In the genomic region with DNA sequence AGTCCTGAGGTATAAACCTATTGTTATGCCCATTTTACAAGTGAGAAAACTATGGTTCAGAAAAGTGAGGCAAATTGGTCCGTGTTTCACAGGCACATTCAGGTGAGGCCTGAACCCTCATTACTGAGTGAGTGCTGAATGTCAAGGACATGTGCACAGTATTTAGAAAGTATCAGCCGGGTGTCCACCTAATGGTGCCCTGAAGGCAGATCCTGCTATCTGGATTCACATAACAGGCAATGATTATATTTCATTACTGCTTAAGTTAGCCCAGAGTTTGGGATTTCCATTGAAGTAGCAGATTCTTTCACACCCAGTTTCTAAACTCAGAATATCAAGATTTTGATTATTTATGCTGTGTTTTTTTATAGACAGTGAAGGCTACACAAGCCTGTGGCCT, we compare ENCODE assay signal across 15 cellular contexts.
DNase-seq lines count a peak whose midpoint lies in the region; TF ChIP-seq lines count a peak whose summit lies in the region.
"Had no signal": no experiment of that assay in that cellular context is flagged by ENCODE, and none has a peak within 500 bp of the region (broad histone marks: within the 10 kb centered on the region; RNA-seq: fewer than 3 reads in every experiment).

No MANE protein-coding gene starts in this region.

- H3K27ac Mint-ChIP-seq in glutamatergic neuron (ENCODE audit: unreplicated experiment), result peak overlapping the region; percentile 48
- H3K27ac Mint-ChIP-seq: activated naive CD8-positive, alpha-beta T cell treated with anti-CD3 and anti-CD28 coated beads, Interleukin-2, amount 50 U/mL, for 24 hours had no signal

- H3K9me3 ChIP-seq in adrenal gland (replicated peaks in 1 of 3), result no peaks in the 10 kb centered on the region

- no peaks in the 10 kb centered on the region for H3K36me3 Mint-ChIP-seq in glutamatergic neuron (ENCODE audit: unreplicated experiment)

- no peak overlapping the region for H3K9ac ChIP-seq in rectal smooth muscle tissue (ENCODE audit: low read length)

- peaks cover 13% of the 10 kb centered on the region for H3K9me3 Mint-ChIP-seq in glutamatergic neuron (ENCODE audit: unreplicated experiment)
- H3K9me3 Mint-ChIP-seq: activated naive CD8-positive, alpha-beta T cell treated with anti-CD3 and anti-CD28 coated beads, Interleukin-2, amount 50 U/mL, for 24 hours had no signal

- peaks cover 4% of the 10 kb centered on the region for H3K27me3 Mint-ChIP-seq in glutamatergic neuron (ENCODE audit: unreplicated experiment)

- no peak for DNase-seq in adrenal gland
- no peak for DNase-seq in glutamatergic neuron
- DNase-seq in activated effector memory CD4-positive, alpha-beta T cell treated with anti-CD3 and anti-CD28 coated beads, Interleukin-2, amount 50 U/mL, for 16 hours, result no peak
- no peak for DNase-seq in effector CD4-positive, alpha-beta T cell
- DNase-seq in SKM-1 treated with dmso at 0.1 percent for 144 hours (lab: John Stamatoyannopoulos, UW; ENCODE audit: unreplicated experiment), result no peak
- DNase-seq in HuH-7.5 (ENCODE audit: low spot score), result no peak
- DNase-seq: activated CD4-positive, CD25-positive, alpha-beta regulatory T cell treated with anti-CD3 and anti-CD28 coated beads, Interleukin-2, amount 50 U/mL, for 72 hours; activated CD8-positive, alpha-beta memory T cell treated with anti-CD3 and anti-CD28 coated beads for 24 hours; activated naive CD8-positive, alpha-beta T cell treated with anti-CD3 and anti-CD28 coated beads, Interleukin-2, amount 50 U/mL, for 24 hours; effector CD8-positive, alpha-beta T cell; NCI-H748 treated with DMSO at 0.1 percent for 48 hours; occipital lobe; T1000 had no signal

- TF ChIP-seq CTCF in adrenal gland (IDR thresholded peaks at IDR 0.05), result no peak
- no peak for TF ChIP-seq CTCF in glutamatergic neuron (IDR thresholded peaks at IDR 0.05; ENCODE audit: partially characterized antibody, unreplicated experiment)

- no peak for TF ChIP-seq POLR2A in adrenal gland (IDR thresholded peaks at IDR 0.05)

- H3K4me3 Mint-ChIP-seq in glutamatergic neuron (ENCODE audit: unreplicated experiment), result no peak overlapping the region
- H3K4me3 Mint-ChIP-seq: activated naive CD8-positive, alpha-beta T cell treated with anti-CD3 and anti-CD28 coated beads, Interleukin-2, amount 50 U/mL, for 24 hours had no signal

- intact Hi-C loops in adrenal gland (cut with DNase I), result no loop called here

- H3K27me3 ChIP-seq in ACC112 (ENCODE audit: insufficient read depth, low read length), result no peaks in the 10 kb centered on the region
- H3K27me3 ChIP-seq in adrenal gland, result no peaks in the 10 kb centered on the region
- no peaks in the 10 kb centered on the region for H3K27me3 ChIP-seq in rectal smooth muscle tissue (ENCODE audit: control insufficient read depth, insufficient read depth, low read length)

- peaks cover 85% of the 10 kb centered on the region for H3K4me1 ChIP-seq in ACC112 (ENCODE audit: control insufficient read depth, insufficient read depth, low read length, unreplicated experiment)
- H3K4me1 ChIP-seq in adrenal gland (replicated peaks in 1 of 2), result peaks cover 66 to 78% of the 10 kb centered on the region in 2 donors
- peaks cover 45% of the 10 kb centered on the region for H3K4me1 ChIP-seq in rectal smooth muscle tissue (ENCODE audit: control insufficient read depth, insufficient read depth, low read length)

- no peak overlapping the region; the same call in 1 of the 2 replicates for H3K4me3 ChIP-seq in ACC112 (ENCODE audit: low read depth, low read length)
- H3K4me3 ChIP-seq in adrenal gland, result peak overlapping the region in 1 of 4 donors; percentile 10
- H3K4me3 ChIP-seq in rectal smooth muscle tissue (ENCODE audit: low read length), result no peak overlapping the region

- peaks cover 75% of the 10 kb centered on the region for H3K4me1 Mint-ChIP-seq in glutamatergic neuron (ENCODE audit: low read depth, unreplicated experiment)

- H3K79me2 ChIP-seq in ACC112 (ENCODE audit: control insufficient read depth, insufficient read depth, low read length, unreplicated experiment), result peaks cover 69% of the 10 kb centered on the region

- H3K36me3 ChIP-seq in ACC112 (ENCODE audit: insufficient read depth, low read length), result no peaks in the 10 kb centered on the region
- H3K36me3 ChIP-seq in adrenal gland (replicated peaks in 1 of 2), result no peaks in the 10 kb centered on the region
- H3K36me3 ChIP-seq in rectal smooth muscle tissue (ENCODE audit: control insufficient read depth, insufficient read depth, low read length), result no peaks in the 10 kb centered on the region

- no peak overlapping the region for H2AFZ ChIP-seq in ACC112 (ENCODE audit: low read length, unreplicated experiment)

- WGBS in adrenal gland, 4 donors, result 48 to 63% (median 60%) methylated on average over 2 of the region's 2 CpGs

- H3K27ac ChIP-seq in ACC112 (ENCODE audit: low read depth, low read length), result peak overlapping the region; percentile 91
- peak overlapping the region in 3 of 5 donors; percentile 85 to 90 (median 90) for H3K27ac ChIP-seq in adrenal gland
- peak overlapping the region; percentile 82 for H3K27ac ChIP-seq in rectal smooth muscle tissue (ENCODE audit: low read depth, low read length)
